Comparison of ENCODE assay signal across 28 cellular contexts in genomic region chr3:158166223-158166622, GRCh38.
"Had no signal": no experiment of that assay in that cellular context is flagged by ENCODE, and none has a peak within 500 bp of the region (broad histone marks: within the 10 kb centered on the region; RNA-seq: fewer than 3 reads in every experiment).

No MANE protein-coding gene starts in this region.

- H3K27ac ChIP-seq: ascending aorta, esophagus muscularis mucosa, gastroesophageal sphincter, heart right ventricle, VCaP had no signal

- H3K4me1 ChIP-seq: ascending aorta, esophagus muscularis mucosa, gastroesophageal sphincter had no signal

- H3K9me3 ChIP-seq: ascending aorta, esophagus muscularis mucosa, gastroesophageal sphincter, heart right ventricle had no signal

- H3K4me3 ChIP-seq: ascending aorta, esophagus muscularis mucosa, gastroesophageal sphincter, heart right ventricle had no signal

- FAIRE-seq: colon had no signal

- H3K27me3 ChIP-seq: ascending aorta, esophagus muscularis mucosa, gastroesophageal sphincter, heart right ventricle had no signal

- H3K36me3 ChIP-seq: ascending aorta, esophagus muscularis mucosa, heart right ventricle had no signal

- ATAC-seq: activated naive CD4-positive, alpha-beta T cell treated with anti-CD3 and anti-CD28 coated beads, Interleukin-2, amount 50 U/mL, for 72 hours; activated T-cell treated with anti-CD3 and anti-CD28 coated beads, Interleukin-2, amount 50 U/mL, for 72 hours; effector memory CD8-positive, alpha-beta T cell; gastroesophageal sphincter; heart right ventricle; WTC11 had no signal

- DNase-seq: activated CD4-positive, alpha-beta memory T cell treated with anti-CD3 and anti-CD28 coated beads, Interleukin-2, amount 10 ng/mL, durations not matched to agents 7 days and 5 days; activated CD4-positive, alpha-beta T cell treated with anti-CD3 and anti-CD28 coated beads for 1 hour; activated CD4-positive, alpha-beta T cell treated with anti-CD3 and anti-CD28 coated beads for 4 hours; activated CD4-positive, alpha-beta T cell treated with anti-CD3 and anti-CD28 coated beads, Interleukin-2, amount 10 ng/mL, durations not matched to agents 7 days and 5 days; activated CD4-positive, alpha-beta T cell treated with anti-CD3 and anti-CD28 coated beads, Interleukin-2, amount 50 U/mL, for 4 hours; activated CD8-positive, alpha-beta memory T cell treated with anti-CD3 and anti-CD28 coated beads, Interleukin-2, amount 50 U/mL, for 48 hours; activated gamma-delta T cell; activated naive CD4-positive, alpha-beta T cell; activated naive CD4-positive, alpha-beta T cell treated with anti-CD3 and anti-CD28 coated beads, Interleukin-2, amount 10 ng/mL, durations not matched to agents 7 days and 5 days; activated naive CD8-positive, alpha-beta T cell treated with anti-CD3 and anti-CD28 coated beads, Interleukin-2, amount 10 ng/mL, durations not matched to agents 7 days and 5 days; activated T-cell treated with anti-CD3 and anti-CD28 coated beads for 4 hours; activated T-cell treated with anti-CD3 and anti-CD28 coated beads, Interleukin-2, amount 50 U/mL, for 24 hours; activated T-cell treated with anti-CD3 and anti-CD28 coated beads, Interleukin-2, amount 50 U/mL, for 72 hours; caudate nucleus; cortex of kidney; effector CD4-positive, alpha-beta T cell; effector memory CD8-positive, alpha-beta T cell; erythroblast; foreskin melanocyte; heart right ventricle; T-helper 2 cell had no signal
